In genomic region chr1:216119600-216119999, GRCh38 we compare ENCODE assay signal across 8 cellular contexts.
A peak's percentile ranks its signal among the peaks of the same experiment; 100 is the strongest.
DNase-seq lines count a peak whose midpoint lies in the region; ATAC-seq and TF ChIP-seq lines count a peak whose summit lies in the region.

No MANE protein-coding gene starts in this region.

- H3K27me3 ChIP-seq in DND-41 (ENCODE audit: insufficient read depth, low read length, poor library complexity) (no peaks in the 10 kb centered on the region), GM23248 (replicated peaks; ENCODE audit: insufficient read depth) (peaks cover 50% of the 10 kb centered on the region), ascending aorta (no peaks in the 10 kb centered on the region)
- no peaks in the 10 kb centered on the region for H3K27me3 ChIP-seq in CD8-positive, alpha-beta T cell (ENCODE audit: insufficient read depth, low read length)

- H3K4me2 ChIP-seq in DND-41 (ENCODE audit: insufficient read depth, low read length) (no peak overlapping the region), GM23248 (ENCODE audit: unreplicated experiment) (no peak overlapping the region)

- H3K9me2 ChIP-seq in GM23248 (ENCODE audit: insufficient read depth), result no peaks in the 10 kb centered on the region

- H3K27me3 Mint-ChIP-seq in CD8-positive, alpha-beta T cell (ENCODE audit: low read depth), result no peaks in the 10 kb centered on the region

- H3K27ac ChIP-seq in DND-41 (ENCODE audit: low read length) (no peak overlapping the region), GM23248 (no peak overlapping the region), ascending aorta (no peak overlapping the region)
- no peak overlapping the region for H3K27ac ChIP-seq in CD8-positive, alpha-beta T cell (ENCODE audit: low read depth, low read length)

- H3K4me3 Mint-ChIP-seq in CD8-positive, alpha-beta T cell, result no peak overlapping the region

- H2AFZ ChIP-seq in DND-41 (ENCODE audit: low read depth, low read length) (no peak overlapping the region), GM23248 (no peak overlapping the region)

- CTCF ChIA-PET in CD8-positive, alpha-beta T cell (lab: Charles Lee), result no interaction called here

- H3K4me1 ChIP-seq in DND-41 (ENCODE audit: insufficient read depth, low read length) (no peaks in the 10 kb centered on the region), GM23248 (ENCODE audit: insufficient read depth) (no peaks in the 10 kb centered on the region), ascending aorta (no peaks in the 10 kb centered on the region)
- H3K4me1 ChIP-seq in CD8-positive, alpha-beta T cell (ENCODE audit: insufficient read depth, low read length), result no peaks in the 10 kb centered on the region

- H3K9me3 ChIP-seq in DND-41 (ENCODE audit: insufficient read depth, low read length, severe bottlenecking) (no peaks in the 10 kb centered on the region), GM23248 (ENCODE audit: low read depth) (no peaks in the 10 kb centered on the region), ascending aorta (no peaks in the 10 kb centered on the region)
- H3K9me3 ChIP-seq in CD8-positive, alpha-beta T cell (ENCODE audit: low read length), result no peaks in the 10 kb centered on the region

- H3K36me3 Mint-ChIP-seq in CD8-positive, alpha-beta T cell, result no peaks in the 10 kb centered on the region

- H3K9ac ChIP-seq in DND-41 (ENCODE audit: low read depth, low read length) (no peak overlapping the region), GM23248 (no peak overlapping the region)

- in situ Hi-C loops in GM23248 (cut with MboI), result no loop called here

- 3% methylated on average over 2 of the region's 2 CpGs for WGBS in GM23248 (ENCODE audit: low coverage in 1 of 2, low lambda C conversion rate in 2 of 2, missing lambda C conversion rate in 2 of 2), 2 experiments

- H3F3A ChIP-seq in GM23248 (ENCODE audit: insufficient read depth), result no peaks in the 10 kb centered on the region

- ATAC-seq in DND-41 (ENCODE audit: insufficient read depth, low read depth) (no peak), esophagus mucosa (no peak)
- ATAC-seq in CD8-positive, alpha-beta T cell, result no peak

- no peak for DNase-seq in DND-41
- peak; percentile 61 for DNase-seq in GM23248
- DNase-seq in NCI-H1694 (lab: John Stamatoyannopoulos, UW), result peak; percentile 24
- DNase-seq in erythroblast (lab: John Stamatoyannopoulos, UW), result peak; percentile 6 to 23
- no peak for DNase-seq in CD8-positive, alpha-beta T cell
- DNase-seq in NCI-H2081 treated with DMSO at 0.1 percent for 48 hours (lab: John Stamatoyannopoulos, UW), result no peak
- DNase-seq in ascending aorta (ENCODE audit: low spot score in 2 of 2), result no peak

- intact Hi-C loops in CD8-positive, alpha-beta T cell (cut with DNase I, micrococcal nuclease), result no loop called here
- intact Hi-C loops in ascending aorta (cut with DNase I), result no loop called here

- no peak overlapping the region for H3K27ac Mint-ChIP-seq in CD8-positive, alpha-beta T cell

- H4K20me1 ChIP-seq in DND-41 (ENCODE audit: insufficient read depth, low read length) (no peaks in the 10 kb centered on the region), GM23248 (ENCODE audit: insufficient read depth) (no peaks in the 10 kb centered on the region)

- POLR2A ChIA-PET in CD8-positive, alpha-beta T cell (lab: Charles Lee), result no interaction called here

- no peaks in the 10 kb centered on the region for H3K4me1 Mint-ChIP-seq in CD8-positive, alpha-beta T cell (ENCODE audit: low read depth)

- TF ChIP-seq POLR2A in erythroblast (IDR thresholded peaks at IDR 0.05; ENCODE audit: low read length), result no peak

- H3K4me3 ChIP-seq in DND-41 (ENCODE audit: low read depth in 1 of 2, low read length in 2 of 2), result no peak overlapping the region
- H3K4me3 ChIP-seq in GM23248, result no peak overlapping the region
- H3K4me3 ChIP-seq in CD8-positive, alpha-beta T cell (ENCODE audit: low read depth, low read length), result no peak overlapping the region
- H3K4me3 ChIP-seq in ascending aorta, result no peak overlapping the region

- H3K36me3 ChIP-seq in DND-41 (ENCODE audit: insufficient read depth, low read length) (no peaks in the 10 kb centered on the region), GM23248 (ENCODE audit: low read depth) (no peaks in the 10 kb centered on the region), ascending aorta (no peaks in the 10 kb centered on the region)
- no peaks in the 10 kb centered on the region for H3K36me3 ChIP-seq in CD8-positive, alpha-beta T cell (ENCODE audit: insufficient read depth, low read length)

- H3K79me2 ChIP-seq in DND-41 (ENCODE audit: insufficient read depth, low read length) (no peaks in the 10 kb centered on the region), GM23248 (ENCODE audit: insufficient read depth) (no peaks in the 10 kb centered on the region)

- TF ChIP-seq CTCF in DND-41 (IDR thresholded peaks at IDR 0.05; ENCODE audit: borderline replicate concordance, extremely low read depth, low read length, poor library complexity, severe bottlenecking) (peak; percentile 40), ascending aorta (IDR thresholded peaks at IDR 0.05) (no peak)
- TF ChIP-seq CTCF in CD8-positive, alpha-beta T cell (IDR thresholded peaks at IDR 0.05), result no peak

- H3K9me3 Mint-ChIP-seq in CD8-positive, alpha-beta T cell, result peaks cover 3% of the 10 kb centered on the region

Comparison
In these comparisons a context has a peak if more than half of its experiments do, and no peak if none do; other contexts are left out.
1. DNase-seq: peak in GM23248 (single experiment), NCI-H1694 (single experiment) and erythroblast (2 of 2); none in DND-41 (single experiment), CD8-positive, alpha-beta T cell (0 of 7), NCI-H2081 treated with DMSO at 0.1 percent for 48 hours (single experiment) and ascending aorta (0 of 2).